In the genomic region with DNA sequence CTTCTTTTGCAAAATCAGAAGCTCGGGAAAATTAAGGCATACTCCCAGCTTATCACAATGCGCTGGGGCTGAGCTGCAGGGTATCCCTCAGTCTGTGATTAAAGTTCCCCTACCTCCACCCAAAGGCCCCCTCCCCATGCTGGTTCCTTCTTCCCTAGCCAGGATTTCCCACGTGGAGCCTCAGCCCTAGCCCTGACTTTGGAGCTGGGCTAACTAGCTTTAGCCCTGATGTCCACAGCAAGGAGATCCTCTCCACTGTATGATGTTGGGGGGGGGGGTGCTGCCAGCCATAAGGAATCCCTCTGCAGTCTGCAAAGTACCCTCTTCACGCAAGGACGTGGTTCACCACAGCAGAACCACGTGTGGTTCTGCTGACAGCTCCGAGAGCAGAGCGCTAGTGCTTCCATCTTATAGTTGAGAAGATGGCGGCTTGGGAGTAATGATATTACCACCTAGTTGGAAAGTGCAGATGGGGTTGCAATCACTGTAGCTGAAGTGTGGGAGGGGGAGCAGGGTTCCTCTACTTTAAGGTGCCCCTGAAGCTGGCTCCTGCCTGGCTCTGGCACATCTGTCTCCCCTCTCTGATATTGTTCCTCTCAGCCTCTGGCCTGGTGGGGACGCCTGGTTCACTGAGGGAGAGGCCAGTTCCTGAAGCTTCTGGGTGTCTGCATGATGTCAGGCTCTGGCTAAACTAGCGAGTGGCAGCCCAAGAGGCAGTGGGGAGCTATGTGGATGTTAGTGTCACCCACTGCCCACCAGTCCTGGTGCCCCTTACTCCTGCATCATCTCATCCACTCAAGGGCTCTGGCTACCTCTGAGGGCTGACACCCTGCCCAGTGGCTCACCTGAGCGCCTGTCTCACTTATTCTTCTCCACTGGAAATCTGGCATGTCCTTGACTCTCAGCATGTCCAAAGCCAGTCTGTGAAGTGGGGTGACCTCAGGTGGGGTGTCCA, we compare ENCODE assay signal across 1 cellular context.
TF ChIP-seq lines count a peak whose summit lies in the region.

No MANE protein-coding gene starts in this region.

TF ChIP-seq in SK-N-SH, 30 proteins besides CTCF, POLR2A, EP300 and RAD21:
- TF ChIP-seq FOSL2 (IDR thresholded peaks at IDR 0.05; ENCODE audit: borderline replicate concordance, low read depth) = no peak
- TF ChIP-seq, protein P1, sequence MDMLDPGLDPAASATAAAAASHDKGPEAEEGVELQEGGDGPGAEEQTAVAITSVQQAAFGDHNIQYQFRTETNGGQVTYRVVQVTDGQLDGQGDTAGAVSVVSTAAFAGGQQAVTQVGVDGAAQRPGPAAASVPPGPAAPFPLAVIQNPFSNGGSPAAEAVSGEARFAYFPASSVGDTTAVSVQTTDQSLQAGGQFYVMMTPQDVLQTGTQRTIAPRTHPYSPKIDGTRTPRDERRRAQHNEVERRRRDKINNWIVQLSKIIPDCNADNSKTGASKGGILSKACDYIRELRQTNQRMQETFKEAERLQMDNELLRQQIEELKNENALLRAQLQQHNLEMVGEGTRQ (IDR thresholded peaks at IDR 0.05; ENCODE audit: borderline replicate concordance, low read depth, low read length) = no peak
- TF ChIP-seq NFIC (IDR thresholded peaks at IDR 0.05; ENCODE audit: borderline replicate concordance) = no peak
- TF ChIP-seq, protein P2, sequence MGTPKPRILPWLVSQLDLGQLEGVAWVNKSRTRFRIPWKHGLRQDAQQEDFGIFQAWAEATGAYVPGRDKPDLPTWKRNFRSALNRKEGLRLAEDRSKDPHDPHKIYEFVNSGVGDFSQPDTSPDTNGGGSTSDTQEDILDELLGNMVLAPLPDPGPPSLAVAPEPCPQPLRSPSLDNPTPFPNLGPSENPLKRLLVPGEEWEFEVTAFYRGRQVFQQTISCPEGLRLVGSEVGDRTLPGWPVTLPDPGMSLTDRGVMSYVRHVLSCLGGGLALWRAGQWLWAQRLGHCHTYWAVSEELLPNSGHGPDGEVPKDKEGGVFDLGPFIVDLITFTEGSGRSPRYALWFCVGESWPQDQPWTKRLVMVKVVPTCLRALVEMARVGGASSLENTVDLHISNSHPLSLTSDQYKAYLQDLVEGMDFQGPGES (IDR thresholded peaks at IDR 0.05; ENCODE audit: low read depth, low read length) = no peak
- TF ChIP-seq MEF2A (IDR thresholded peaks at IDR 0.05; ENCODE audit: borderline replicate concordance, low read depth) = no peak
